Comparison of ENCODE assay signal across 9 cellular contexts in the genomic region with DNA sequence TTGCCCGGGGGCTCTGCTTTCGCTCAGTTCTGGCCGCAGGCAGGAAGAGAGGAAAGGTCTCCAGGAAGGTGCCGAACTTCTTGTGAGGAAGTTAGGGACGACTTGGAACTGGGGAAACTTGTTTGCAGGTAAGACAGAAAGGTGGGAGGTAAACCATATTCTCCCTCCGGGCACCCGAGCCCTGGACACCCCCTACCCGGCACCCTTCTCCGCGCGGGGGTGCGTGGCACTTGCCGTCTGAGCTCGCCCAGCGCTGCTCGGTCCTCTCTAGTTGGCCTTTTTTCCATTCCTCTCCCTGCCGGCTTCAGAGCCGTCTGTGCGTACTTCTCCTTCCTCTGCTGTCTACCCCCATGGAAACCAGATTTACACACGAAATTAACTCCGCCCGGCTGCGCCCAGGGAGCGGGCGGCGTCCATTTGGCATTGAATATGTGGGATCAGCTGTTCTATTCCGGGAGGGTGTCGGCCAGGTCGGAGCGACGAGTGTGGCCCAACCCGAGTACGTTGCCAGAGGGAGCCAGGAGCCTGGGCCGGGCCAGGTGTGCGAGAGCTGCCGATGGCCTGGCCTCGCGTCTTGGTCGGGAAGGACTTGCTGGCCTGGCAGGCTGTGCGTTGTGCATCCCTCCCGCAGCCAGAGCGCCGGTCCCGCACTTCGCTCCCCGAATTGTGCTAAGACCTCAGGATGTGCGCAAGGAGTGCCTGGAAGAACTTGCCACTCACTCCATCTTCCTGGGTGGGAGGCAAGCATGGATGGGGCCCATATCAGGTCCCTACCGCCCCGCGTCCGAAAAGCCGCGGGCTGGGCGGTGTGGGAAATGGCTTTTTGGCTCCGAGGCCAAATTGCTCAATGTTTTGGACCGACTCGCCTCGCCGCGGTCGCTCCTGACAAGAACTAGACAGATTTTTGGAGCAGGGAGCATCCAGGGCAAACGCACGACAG. TPM values are rescaled to one million over a fixed set of nuclear protein-coding genes. Genes with fewer than 3 reads are reported as not detected.
A peak's percentile ranks its signal among the peaks of the same experiment; 100 is the strongest.
DNase-seq lines count a peak whose midpoint lies in the region; ATAC-seq and TF ChIP-seq lines count a peak whose summit lies in the region.
"Had no signal": no experiment of that assay in that cellular context is flagged by ENCODE, and none has a peak within 500 bp of the region (broad histone marks: within the 10 kb centered on the region; RNA-seq: fewer than 3 reads in every experiment).

No MANE protein-coding gene starts in this region.

- no peak for TF ChIP-seq CTCF in adrenal gland (IDR thresholded peaks at IDR 0.05)

- no peaks in the 10 kb centered on the region for H3K36me3 Mint-ChIP-seq in stimulated activated naive B cell treated with anti-CD40 and anti-IgM and Interleukin-4, amounts not matched to agents 10 μg/mL and 1 μg/mL and 100 μg/mL, for 72 hours

- H3K27ac Mint-ChIP-seq in stimulated activated naive B cell treated with anti-CD40 and anti-IgM and Interleukin-4, amounts not matched to agents 10 μg/mL and 1 μg/mL and 100 μg/mL, for 72 hours, result peak overlapping the region; percentile 88

- intact Hi-C loops in adrenal gland (cut with DNase I), result loop anchor here (5.0 to 10.0 kb wide), 7 partner anchors 318 to 1996 kb away; no protein-coding TSS in a partner anchor

- H3K4me1 Mint-ChIP-seq in stimulated activated naive B cell treated with anti-CD40 and anti-IgM and Interleukin-4, amounts not matched to agents 10 μg/mL and 1 μg/mL and 100 μg/mL, for 72 hours, result peaks cover 33 to 84% of the 10 kb centered on the region in 2 donors

- H3K4me3 ChIP-seq in adrenal gland (peak overlapping the region in 2 of 4 donors; percentile 14 to 56), iPS-18c (ENCODE audit: insufficient read depth, low read depth, low read length) (peak overlapping the region; percentile 51), SJCRH30 (no peak overlapping the region)

- peak overlapping the region; percentile 11 to 71 for H3K4me3 Mint-ChIP-seq in stimulated activated naive B cell treated with anti-CD40 and anti-IgM and Interleukin-4, amounts not matched to agents 10 μg/mL and 1 μg/mL and 100 μg/mL, for 72 hours

- no peak for ATAC-seq in stimulated activated naive B cell treated with anti-CD40 and anti-IgM and Interleukin-4, amounts not matched to agents 10 μg/mL and 1 μg/mL and 100 μg/mL, for 72 hours (replicated peaks)
- ATAC-seq in GM21447 (IDR thresholded peaks at IDR 0.05; ENCODE audit: unreplicated experiment) (no peak), HG02885 (IDR thresholded peaks at IDR 0.05; ENCODE audit: poor library complexity, unreplicated experiment) (no peak)

- no peak for TF ChIP-seq POLR2A in adrenal gland (IDR thresholded peaks at IDR 0.05)

- H3K9me3 ChIP-seq in adrenal gland (replicated peaks in 1 of 3), result no peaks in the 10 kb centered on the region
- H3K9me3 ChIP-seq in iPS-18c (ENCODE audit: control insufficient read depth, insufficient read depth, low read length), result peaks cover 2% of the 10 kb centered on the region
- H3K9me3 ChIP-seq in SJCRH30 (replicated peaks), result no peaks in the 10 kb centered on the region

- peaks cover 18 to 41% of the 10 kb centered on the region in 2 donors for H3K4me1 ChIP-seq in adrenal gland (replicated peaks in 1 of 2)
- peaks cover 6% of the 10 kb centered on the region; the same call in 1 of the 2 replicates for H3K4me1 ChIP-seq in SJCRH30
- H3K4me1 ChIP-seq: BE2C had no signal

- DNase-seq in NCI-H1105 treated with DMSO at 0.1 percent for 48 hours (lab: John Stamatoyannopoulos, UW) (peak; percentile 40), NCI-H1105 (lab: John Stamatoyannopoulos, UW) (no peak), adrenal gland (peak in 2 of 7 donors; percentile 22 to 31), SJCRH30 (no peak)
- DNase-seq in stimulated activated naive B cell treated with anti-CD40 and anti-IgM and Interleukin-4, amounts not matched to agents 10 μg/mL and 1 μg/mL and 100 μg/mL, for 72 hours, result no peak
- DNase-seq: BE2C had no signal

- peak overlapping the region in 3 of 5 donors; percentile 45 to 75 (median 60) for H3K27ac ChIP-seq in adrenal gland
- H3K27ac ChIP-seq in SJCRH30, result no peak overlapping the region

- 4 to 11% (median 6%) methylated on average over 28 to 63 of the region's 63 CpGs for whole genome bisulfite sequencing in adrenal gland, 4 donors

- peaks cover 68 to 96% of the 10 kb centered on the region in 2 donors for H3K27me3 Mint-ChIP-seq in stimulated activated naive B cell treated with anti-CD40 and anti-IgM and Interleukin-4, amounts not matched to agents 10 μg/mL and 1 μg/mL and 100 μg/mL, for 72 hours

- H3K27me3 ChIP-seq in adrenal gland (peaks cover 55% of the 10 kb centered on the region), SJCRH30 (no peaks in the 10 kb centered on the region)

- H3K9me3 Mint-ChIP-seq in stimulated activated naive B cell treated with anti-CD40 and anti-IgM and Interleukin-4, amounts not matched to agents 10 μg/mL and 1 μg/mL and 100 μg/mL, for 72 hours, result no peaks in the 10 kb centered on the region

- H3K36me3 ChIP-seq in adrenal gland (replicated peaks in 1 of 2) (no peaks in the 10 kb centered on the region), SJCRH30 (no peaks in the 10 kb centered on the region)
- H3K36me3 ChIP-seq: BE2C had no signal

RNA-seq across cellular contexts. Expression of a gene that starts 1.7 kb away (rescaled TPM):
- total RNA-seq in adrenal gland, result 100 to 1,000 TPM in 5 of 8 donors, 10 to 100 TPM in 3; 88.1 to 182 (median 129) TPM
- 10 to 100 TPM; 14.5 to 62.4 (median 16.4) TPM for polyA plus RNA-seq in adrenal gland
- total RNA-seq in SJCRH30 (2014; rRNA removed; shearing (Covaris generic)), result 15.0 and 20.7 TPM in 2 replicates
